Comparison of ENCODE assay signal across 1 cellular context in genomic region chr6:692858-693736, GRCh38.
TF ChIP-seq lines count a peak whose summit lies in the region.

Gene EXOC2 (minus strand): TSS chr6:693139. CDS start chr6:637818, 55,321 bp downstream.

TF ChIP-seq in K562, 482 proteins besides CTCF, POLR2A, EP300 and RAD21 (continued from another document and continues in another):
- TF ChIP-seq, protein P1, sequence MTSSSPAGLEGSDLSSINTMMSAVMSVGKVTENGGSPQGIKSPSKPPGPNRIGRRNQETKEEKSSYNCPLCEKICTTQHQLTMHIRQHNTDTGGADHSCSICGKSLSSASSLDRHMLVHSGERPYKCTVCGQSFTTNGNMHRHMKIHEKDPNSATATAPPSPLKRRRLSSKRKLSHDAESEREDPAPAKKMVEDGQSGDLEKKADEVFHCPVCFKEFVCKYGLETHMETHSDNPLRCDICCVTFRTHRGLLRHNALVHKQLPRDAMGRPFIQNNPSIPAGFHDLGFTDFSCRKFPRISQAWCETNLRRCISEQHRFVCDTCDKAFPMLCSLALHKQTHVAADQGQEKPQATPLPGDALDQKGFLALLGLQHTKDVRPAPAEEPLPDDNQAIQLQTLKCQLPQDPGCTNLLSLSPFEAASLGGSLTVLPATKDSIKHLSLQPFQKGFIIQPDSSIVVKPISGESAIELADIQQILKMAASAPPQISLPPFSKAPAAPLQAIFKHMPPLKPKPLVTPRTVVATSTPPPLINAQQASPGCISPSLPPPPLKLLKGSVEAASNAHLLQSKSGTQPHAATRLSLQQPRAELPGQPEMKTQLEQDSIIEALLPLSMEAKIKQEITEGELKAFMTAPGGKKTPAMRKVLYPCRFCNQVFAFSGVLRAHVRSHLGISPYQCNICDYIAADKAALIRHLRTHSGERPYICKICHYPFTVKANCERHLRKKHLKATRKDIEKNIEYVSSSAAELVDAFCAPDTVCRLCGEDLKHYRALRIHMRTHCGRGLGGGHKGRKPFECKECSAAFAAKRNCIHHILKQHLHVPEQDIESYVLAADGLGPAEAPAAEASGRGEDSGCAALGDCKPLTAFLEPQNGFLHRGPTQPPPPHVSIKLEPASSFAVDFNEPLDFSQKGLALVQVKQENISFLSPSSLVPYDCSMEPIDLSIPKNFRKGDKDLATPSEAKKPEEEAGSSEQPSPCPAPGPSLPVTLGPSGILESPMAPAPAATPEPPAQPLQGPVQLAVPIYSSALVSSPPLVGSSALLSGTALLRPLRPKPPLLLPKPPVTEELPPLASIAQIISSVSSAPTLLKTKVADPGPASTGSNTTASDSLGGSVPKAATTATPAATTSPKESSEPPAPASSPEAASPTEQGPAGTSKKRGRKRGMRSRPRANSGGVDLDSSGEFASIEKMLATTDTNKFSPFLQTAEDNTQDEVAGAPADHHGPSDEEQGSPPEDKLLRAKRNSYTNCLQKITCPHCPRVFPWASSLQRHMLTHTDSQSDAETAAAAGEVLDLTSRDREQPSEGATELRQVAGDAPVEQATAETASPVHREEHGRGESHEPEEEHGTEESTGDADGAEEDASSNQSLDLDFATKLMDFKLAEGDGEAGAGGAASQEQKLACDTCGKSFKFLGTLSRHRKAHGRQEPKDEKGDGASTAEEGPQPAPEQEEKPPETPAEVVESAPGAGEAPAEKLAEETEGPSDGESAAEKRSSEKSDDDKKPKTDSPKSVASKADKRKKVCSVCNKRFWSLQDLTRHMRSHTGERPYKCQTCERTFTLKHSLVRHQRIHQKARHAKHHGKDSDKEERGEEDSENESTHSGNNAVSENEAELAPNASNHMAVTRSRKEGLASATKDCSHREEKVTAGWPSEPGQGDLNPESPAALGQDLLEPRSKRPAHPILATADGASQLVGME (CRISPR knock-in tag; IDR thresholded peaks at IDR 0.05): peak; percentile 69; the same call in 1 of the 2 replicates
- peak; percentile 86 for TF ChIP-seq ELF4 (CRISPR knock-in tag; IDR thresholded peaks at IDR 0.05)
- TF ChIP-seq, protein P2, sequence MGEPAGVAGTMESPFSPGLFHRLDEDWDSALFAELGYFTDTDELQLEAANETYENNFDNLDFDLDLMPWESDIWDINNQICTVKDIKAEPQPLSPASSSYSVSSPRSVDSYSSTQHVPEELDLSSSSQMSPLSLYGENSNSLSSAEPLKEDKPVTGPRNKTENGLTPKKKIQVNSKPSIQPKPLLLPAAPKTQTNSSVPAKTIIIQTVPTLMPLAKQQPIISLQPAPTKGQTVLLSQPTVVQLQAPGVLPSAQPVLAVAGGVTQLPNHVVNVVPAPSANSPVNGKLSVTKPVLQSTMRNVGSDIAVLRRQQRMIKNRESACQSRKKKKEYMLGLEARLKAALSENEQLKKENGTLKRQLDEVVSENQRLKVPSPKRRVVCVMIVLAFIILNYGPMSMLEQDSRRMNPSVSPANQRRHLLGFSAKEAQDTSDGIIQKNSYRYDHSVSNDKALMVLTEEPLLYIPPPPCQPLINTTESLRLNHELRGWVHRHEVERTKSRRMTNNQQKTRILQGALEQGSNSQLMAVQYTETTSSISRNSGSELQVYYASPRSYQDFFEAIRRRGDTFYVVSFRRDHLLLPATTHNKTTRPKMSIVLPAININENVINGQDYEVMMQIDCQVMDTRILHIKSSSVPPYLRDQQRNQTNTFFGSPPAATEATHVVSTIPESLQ (CRISPR knock-in tag; IDR thresholded peaks at IDR 0.05): no peak
- no peak for TF ChIP-seq MTF1 (CRISPR knock-in tag; IDR thresholded peaks at IDR 0.05; ENCODE audit: borderline replicate concordance)
- TF ChIP-seq TOE1 (IDR thresholded peaks at IDR 0.05; ENCODE audit: borderline replicate concordance): peak; percentile 70
- TF ChIP-seq TOE1 (CRISPR knock-in tag; IDR thresholded peaks at IDR 0.05; ENCODE audit: borderline replicate concordance, low read depth): no peak
- no peak for TF ChIP-seq SMC3 (conservative IDR thresholded peaks at IDR 0.05; ENCODE audit: insufficient read depth, low read depth, low read length)
- TF ChIP-seq, protein P3, sequence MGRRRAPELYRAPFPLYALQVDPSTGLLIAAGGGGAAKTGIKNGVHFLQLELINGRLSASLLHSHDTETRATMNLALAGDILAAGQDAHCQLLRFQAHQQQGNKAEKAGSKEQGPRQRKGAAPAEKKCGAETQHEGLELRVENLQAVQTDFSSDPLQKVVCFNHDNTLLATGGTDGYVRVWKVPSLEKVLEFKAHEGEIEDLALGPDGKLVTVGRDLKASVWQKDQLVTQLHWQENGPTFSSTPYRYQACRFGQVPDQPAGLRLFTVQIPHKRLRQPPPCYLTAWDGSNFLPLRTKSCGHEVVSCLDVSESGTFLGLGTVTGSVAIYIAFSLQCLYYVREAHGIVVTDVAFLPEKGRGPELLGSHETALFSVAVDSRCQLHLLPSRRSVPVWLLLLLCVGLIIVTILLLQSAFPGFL (CRISPR knock-in tag; IDR thresholded peaks at IDR 0.05): no peak
- peak; percentile 99 for TF ChIP-seq MAZ (CRISPR knock-in tag; conservative IDR thresholded peaks at IDR 0.05 in 1 of 2, IDR thresholded peaks at IDR 0.05 in 1 of 2)
- TF ChIP-seq SRSF1 (IDR thresholded peaks at IDR 0.05; ENCODE audit: low read depth, low read length): 0 out of 2 replicates have a peak, but pooled peaks have one; percentile 51
- TF ChIP-seq, protein P4, sequence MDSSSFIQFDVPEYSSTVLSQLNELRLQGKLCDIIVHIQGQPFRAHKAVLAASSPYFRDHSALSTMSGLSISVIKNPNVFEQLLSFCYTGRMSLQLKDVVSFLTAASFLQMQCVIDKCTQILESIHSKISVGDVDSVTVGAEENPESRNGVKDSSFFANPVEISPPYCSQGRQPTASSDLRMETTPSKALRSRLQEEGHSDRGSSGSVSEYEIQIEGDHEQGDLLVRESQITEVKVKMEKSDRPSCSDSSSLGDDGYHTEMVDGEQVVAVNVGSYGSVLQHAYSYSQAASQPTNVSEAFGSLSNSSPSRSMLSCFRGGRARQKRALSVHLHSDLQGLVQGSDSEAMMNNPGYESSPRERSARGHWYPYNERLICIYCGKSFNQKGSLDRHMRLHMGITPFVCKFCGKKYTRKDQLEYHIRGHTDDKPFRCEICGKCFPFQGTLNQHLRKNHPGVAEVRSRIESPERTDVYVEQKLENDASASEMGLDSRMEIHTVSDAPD (CRISPR knock-in tag; IDR thresholded peaks at IDR 0.05): no peak
- no peak for TF ChIP-seq ZNF707 (CRISPR knock-in tag; conservative IDR thresholded peaks at IDR 0.05)
- no peak for TF ChIP-seq TCFL5 (CRISPR knock-in tag; conservative IDR thresholded peaks at IDR 0.05)
- TF ChIP-seq PRPF4 (IDR thresholded peaks at IDR 0.05; ENCODE audit: insufficient read depth, low read depth, low read length, poor library complexity, severe bottlenecking): no peak
- TF ChIP-seq HMGXB4 (CRISPR knock-in tag; IDR thresholded peaks at IDR 0.05): peak; percentile 44; the same call in 1 of the 2 replicates
- TF ChIP-seq SPI1 (IDR thresholded peaks at IDR 0.05; ENCODE audit: borderline replicate concordance, low read depth, low read length): peak; percentile 86
- no peak for TF ChIP-seq ZNF165 (CRISPR knock-in tag; IDR thresholded peaks at IDR 0.05; ENCODE audit: borderline replicate concordance)
- no peak for TF ChIP-seq SRSF3 (IDR thresholded peaks at IDR 0.05; ENCODE audit: insufficient read depth, low read length)
- peak; percentile 100 for TF ChIP-seq NCOA4 (IDR thresholded peaks at IDR 0.05; ENCODE audit: partially characterized antibody)
- no peak for TF ChIP-seq MEIS2 (IDR thresholded peaks at IDR 0.05; ENCODE audit: partially characterized antibody)
- TF ChIP-seq ILF3 (IDR thresholded peaks at IDR 0.05; ENCODE audit: borderline replicate concordance): no peak
- TF ChIP-seq, protein P5, sequence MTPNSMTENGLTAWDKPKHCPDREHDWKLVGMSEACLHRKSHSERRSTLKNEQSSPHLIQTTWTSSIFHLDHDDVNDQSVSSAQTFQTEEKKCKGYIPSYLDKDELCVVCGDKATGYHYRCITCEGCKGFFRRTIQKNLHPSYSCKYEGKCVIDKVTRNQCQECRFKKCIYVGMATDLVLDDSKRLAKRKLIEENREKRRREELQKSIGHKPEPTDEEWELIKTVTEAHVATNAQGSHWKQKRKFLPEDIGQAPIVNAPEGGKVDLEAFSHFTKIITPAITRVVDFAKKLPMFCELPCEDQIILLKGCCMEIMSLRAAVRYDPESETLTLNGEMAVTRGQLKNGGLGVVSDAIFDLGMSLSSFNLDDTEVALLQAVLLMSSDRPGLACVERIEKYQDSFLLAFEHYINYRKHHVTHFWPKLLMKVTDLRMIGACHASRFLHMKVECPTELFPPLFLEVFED (CRISPR knock-in tag; conservative IDR thresholded peaks at IDR 0.05): 0 out of 2 replicates have a peak, but pooled peaks have one; percentile 39
- TF ChIP-seq, protein P6, sequence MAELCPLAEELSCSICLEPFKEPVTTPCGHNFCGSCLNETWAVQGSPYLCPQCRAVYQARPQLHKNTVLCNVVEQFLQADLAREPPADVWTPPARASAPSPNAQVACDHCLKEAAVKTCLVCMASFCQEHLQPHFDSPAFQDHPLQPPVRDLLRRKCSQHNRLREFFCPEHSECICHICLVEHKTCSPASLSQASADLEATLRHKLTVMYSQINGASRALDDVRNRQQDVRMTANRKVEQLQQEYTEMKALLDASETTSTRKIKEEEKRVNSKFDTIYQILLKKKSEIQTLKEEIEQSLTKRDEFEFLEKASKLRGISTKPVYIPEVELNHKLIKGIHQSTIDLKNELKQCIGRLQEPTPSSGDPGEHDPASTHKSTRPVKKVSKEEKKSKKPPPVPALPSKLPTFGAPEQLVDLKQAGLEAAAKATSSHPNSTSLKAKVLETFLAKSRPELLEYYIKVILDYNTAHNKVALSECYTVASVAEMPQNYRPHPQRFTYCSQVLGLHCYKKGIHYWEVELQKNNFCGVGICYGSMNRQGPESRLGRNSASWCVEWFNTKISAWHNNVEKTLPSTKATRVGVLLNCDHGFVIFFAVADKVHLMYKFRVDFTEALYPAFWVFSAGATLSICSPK (IDR thresholded peaks at IDR 0.05; ENCODE audit: borderline replicate concordance): no peak
- no peak for TF ChIP-seq ZNF174 (CRISPR knock-in tag; IDR thresholded peaks at IDR 0.05)
- TF ChIP-seq HEY1 (CRISPR knock-in tag; IDR thresholded peaks at IDR 0.05; ENCODE audit: borderline replicate concordance): no peak
- no peak for TF ChIP-seq XRCC3 (IDR thresholded peaks at IDR 0.05)
- no peak for TF ChIP-seq ZNF280B (CRISPR knock-in tag; IDR thresholded peaks at IDR 0.05)
- TF ChIP-seq HNRNPL (IDR thresholded peaks at IDR 0.05; ENCODE audit: low read depth, low read length): peak; percentile 57; the same call in 1 of the 2 replicates
- no peak for TF ChIP-seq TFAM (CRISPR knock-in tag; conservative IDR thresholded peaks at IDR 0.05)
- peak; percentile 78 for TF ChIP-seq GMEB1 (CRISPR knock-in tag; IDR thresholded peaks at IDR 0.05)
- no peak for TF ChIP-seq RFX1 (IDR thresholded peaks at IDR 0.05)
- TF ChIP-seq FUS (optimal IDR thresholded peaks at IDR 0.05; ENCODE audit: low read depth, low read length): no peak
- TF ChIP-seq POLR2AphosphoS5 (IDR thresholded peaks at IDR 0.05; ENCODE audit: control insufficient read depth, insufficient read depth, low read depth, low read length): peak; percentile 60; the same call in 1 of the 2 replicates
- TF ChIP-seq CBX8 (IDR thresholded peaks at IDR 0.05; ENCODE audit: borderline replicate concordance, extremely low read depth, low read depth, low read length, poor library complexity, severe bottlenecking): no peak
- TF ChIP-seq HSF4 (CRISPR knock-in tag; IDR thresholded peaks at IDR 0.05; ENCODE audit: borderline replicate concordance): no peak
- no peak for TF ChIP-seq ZNF589 (CRISPR knock-in tag; IDR thresholded peaks at IDR 0.05; ENCODE audit: low read depth)
- TF ChIP-seq SMAD1 (IDR thresholded peaks at IDR 0.05; ENCODE audit: low read depth, low read length, partially characterized antibody): no peak
- TF ChIP-seq ZNF561 (CRISPR knock-in tag; conservative IDR thresholded peaks at IDR 0.05): no peak
- TF ChIP-seq ZKSCAN3 (CRISPR knock-in tag; IDR thresholded peaks at IDR 0.05): no peak
- peak; percentile 100 for TF ChIP-seq RBBP5 (IDR thresholded peaks at IDR 0.05; ENCODE audit: borderline replicate concordance, insufficient read depth, low read length, poor library complexity, severe bottlenecking)
- TF ChIP-seq ZNF57 (CRISPR knock-in tag; IDR thresholded peaks at IDR 0.05): no peak
- no peak for TF ChIP-seq ZBTB8A (IDR thresholded peaks at IDR 0.05; ENCODE audit: partially characterized antibody)
- peak; percentile 33; the same call in 1 of the 2 replicates for TF ChIP-seq CBFA2T3 (IDR thresholded peaks at IDR 0.05)
